22 cellular contexts compared by ENCODE assay signal in the genomic region with DNA sequence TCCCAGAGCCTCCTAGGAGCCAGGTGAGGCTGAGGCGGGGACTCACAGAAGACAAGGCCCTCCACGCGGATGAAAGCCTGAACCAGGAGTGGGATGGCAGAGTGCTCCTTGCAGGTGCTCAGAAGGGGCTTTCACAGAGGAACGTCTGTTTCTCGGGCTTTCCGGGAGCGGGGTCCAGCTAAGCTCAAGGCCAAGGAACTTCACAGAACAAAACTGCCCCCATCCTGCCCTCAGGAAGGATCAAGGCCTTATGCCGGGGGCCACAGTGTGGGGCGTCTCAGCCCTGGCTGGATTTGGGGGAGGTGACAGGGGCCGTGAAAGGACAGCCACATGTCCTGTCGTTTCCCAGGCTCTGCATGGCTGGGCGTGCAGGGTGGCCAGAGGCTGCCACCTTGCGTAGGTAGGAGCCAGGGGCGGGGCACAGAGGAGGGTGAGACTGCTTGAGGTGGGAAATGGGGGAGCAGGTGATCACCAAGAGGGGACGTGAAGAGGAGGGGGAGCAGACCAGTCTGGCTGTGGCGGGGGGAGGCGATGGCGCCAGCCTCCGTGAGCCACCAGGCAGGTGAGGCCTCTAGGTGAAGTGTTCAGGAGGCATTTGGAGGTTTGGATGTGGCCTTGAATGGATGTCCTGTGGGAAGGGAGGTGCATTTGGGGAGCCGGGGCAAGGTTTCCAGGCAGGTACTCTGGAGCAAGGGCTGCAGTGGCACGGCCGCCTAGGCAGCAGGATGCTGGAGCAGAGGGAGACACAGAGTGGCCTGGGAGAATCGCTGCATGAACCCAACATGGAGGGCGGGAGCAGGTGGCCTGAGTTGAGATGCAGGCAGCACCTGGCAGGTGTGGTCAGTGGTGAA.
DNase-seq lines count a peak whose midpoint lies in the region; ATAC-seq, FAIRE-seq and TF ChIP-seq lines count a peak whose summit lies in the region.
"Had no signal": no experiment of that assay in that cellular context is flagged by ENCODE, and none has a peak within 500 bp of the region (broad histone marks: within the 10 kb centered on the region; RNA-seq: fewer than 3 reads in every experiment).

No MANE protein-coding gene starts in this region.

- H3K4me2 ChIP-seq in HepG2 (ENCODE audit: low read depth, low read length) = no peak overlapping the region
- H3K4me2 ChIP-seq: KMS-11 had no signal

- H3K36me3 Mint-ChIP-seq in activated naive CD4-positive, alpha-beta T cell treated with anti-CD3 and anti-CD28 coated beads, Interleukin-2, amount 50 U/mL, for 24 hours = no peaks in the 10 kb centered on the region

- H4K20me1 ChIP-seq in HepG2 (ENCODE audit: insufficient read depth, low read length) = no peaks in the 10 kb centered on the region; the same call in 1 of the 2 replicates

- POLR2A ChIA-PET in HepG2 (lab: Yijun Ruan, JAX) = no interaction called here

- in situ Hi-C loops in HepG2 (cut with HindIII; ENCODE audit: extremely low pct_ligation_motif_present, low pct_unique_long_range_greater_than_20kb) = no loop called here

- peak; percentile 36; the same call in 1 of the 2 replicates for TF ChIP-seq CTCF in HepG2 (CRISPR knock-in tag; IDR thresholded peaks at IDR 0.05)
- no peak for TF ChIP-seq CTCF in ovary (IDR thresholded peaks at IDR 0.05)
- no peak for TF ChIP-seq CTCF in upper lobe of left lung (IDR thresholded peaks at IDR 0.05)

- H3K4me3 Mint-ChIP-seq in activated naive CD4-positive, alpha-beta T cell treated with anti-CD3 and anti-CD28 coated beads, Interleukin-2, amount 50 U/mL, for 24 hours = no peak overlapping the region
- H3K4me3 Mint-ChIP-seq: B cell had no signal

- no peaks in the 10 kb centered on the region for H3K4me1 Mint-ChIP-seq in activated naive CD4-positive, alpha-beta T cell treated with anti-CD3 and anti-CD28 coated beads, Interleukin-2, amount 50 U/mL, for 24 hours
- H3K4me1 Mint-ChIP-seq: B cell had no signal

- TF ChIP-seq RAD21 in HepG2 (CRISPR knock-in tag; IDR thresholded peaks at IDR 0.05) = no peak

- DNase-seq in activated naive CD4-positive, alpha-beta T cell treated with Interleukin-2 at 50 U/mL for 16 hours = no peak
- no peak for DNase-seq in HepG2 (ENCODE audit: low spot score)
- peak; percentile 11 to 31 (median 21) for DNase-seq in ovary
- DNase-seq in upper lobe of left lung = peak; percentile 15 to 63
- DNase-seq in NCI-H510A (lab: John Stamatoyannopoulos, UW) = no peak
- no peak for DNase-seq in NCI-H2227 (lab: John Stamatoyannopoulos, UW; ENCODE audit: unreplicated experiment)
- DNase-seq: COR-L47; DMS 273 treated with DMSO at 0.1 percent for 48 hours; DND-41; MV-4-11; NCI-H1417; NCI-H187 treated with DMSO at 0.1 percent for 48 hours; NCI-H446; NK-92 treated with Interleukin-12 subunit alpha and Interleukin-12 subunit beta, amount 100 ng/mL, for 24 hours; SIG-M5 had no signal

- no peak overlapping the region for H2AFZ ChIP-seq in HepG2 (ENCODE audit: low read length)

- H3K27ac ChIP-seq in HepG2 (ENCODE audit: extremely low read length, insufficient read depth, low read length) (no peak overlapping the region), ovary (no peak overlapping the region), upper lobe of left lung (no peak overlapping the region)
- H3K27ac ChIP-seq: KMS-11 had no signal

- intact Hi-C loops in HepG2 (cut with micrococcal nuclease; ENCODE audit: unreplicated experiment) (no loop called here), ovary (cut with DNase I) (no loop called here)

- H3K27me3 ChIP-seq in HepG2 (ENCODE audit: control insufficient read depth in 1 of 2, insufficient read depth in 2 of 2, low read length in 2 of 2) (peaks cover 25 to 83% of the 10 kb centered on the region in 2 experiments; a peak in 4 of 5 replicates), ovary (no peaks in the 10 kb centered on the region), upper lobe of left lung (no peaks in the 10 kb centered on the region)

- TF ChIP-seq EP300 in HepG2 (IDR thresholded peaks at IDR 0.05; ENCODE audit: low read depth in 2 of 2, low read length in 2 of 2) (no peak), HepG2 (CRISPR knock-in tag; IDR thresholded peaks at IDR 0.05; ENCODE audit: borderline replicate concordance) (no peak), ovary (IDR thresholded peaks at IDR 0.05) (no peak), upper lobe of left lung (IDR thresholded peaks at IDR 0.05) (no peak)

- H3K27me3 Mint-ChIP-seq in activated naive CD4-positive, alpha-beta T cell treated with anti-CD3 and anti-CD28 coated beads, Interleukin-2, amount 50 U/mL, for 24 hours = peaks cover 12% of the 10 kb centered on the region

- no peaks in the 10 kb centered on the region for H3K79me2 ChIP-seq in HepG2 (ENCODE audit: insufficient read depth, low read length)

- H3K9me3 ChIP-seq in HepG2 (ENCODE audit: low read length) (no peaks in the 10 kb centered on the region), ovary (no peaks in the 10 kb centered on the region), upper lobe of left lung (no peaks in the 10 kb centered on the region)

- ATAC-seq in HepG2 (no peak; the same call in none of the 3 replicates), upper lobe of left lung (ENCODE audit: low FRiP score in 2 of 2) (no peak), HG02642 (IDR thresholded peaks at IDR 0.05; ENCODE audit: poor library complexity, unreplicated experiment) (no peak)

- H3K9me3 Mint-ChIP-seq in activated naive CD4-positive, alpha-beta T cell treated with anti-CD3 and anti-CD28 coated beads, Interleukin-2, amount 50 U/mL, for 24 hours = no peaks in the 10 kb centered on the region

- 14% methylated on average over 24 of the region's 24 CpGs for WGBS in HepG2 (ENCODE audit: low lambda C conversion rate)
- WGBS in ovary, 3 donors = 85 to 88% (median 87%) methylated on average over 24 of the region's 24 CpGs
- WGBS in upper lobe of left lung, 2 donors = 91% methylated on average over 21 to 24 of the region's 24 CpGs

- peak overlapping the region; percentile 17 for H3K27ac Mint-ChIP-seq in activated naive CD4-positive, alpha-beta T cell treated with anti-CD3 and anti-CD28 coated beads, Interleukin-2, amount 50 U/mL, for 24 hours
- H3K27ac Mint-ChIP-seq: B cell had no signal

- H3K4me1 ChIP-seq in HepG2 (ENCODE audit: insufficient read depth, low read length) (no peaks in the 10 kb centered on the region), ovary (ENCODE audit: insufficient read depth) (peaks cover 24% of the 10 kb centered on the region), upper lobe of left lung (no peaks in the 10 kb centered on the region)

- TF ChIP-seq POLR2A in HepG2 (IDR thresholded peaks at IDR 0.05; ENCODE audit: insufficient read depth in 1 of 2, low read depth in 2 of 2, low read length in 2 of 2) (no peak), ovary (IDR thresholded peaks at IDR 0.05) (no peak), upper lobe of left lung (IDR thresholded peaks at IDR 0.05) (no peak)

- H3K36me3 ChIP-seq in HepG2 (replicated peaks in 1 of 2; ENCODE audit: control insufficient read depth in 1 of 2, insufficient read depth in 2 of 2, low read length in 2 of 2) (no peaks in the 10 kb centered on the region), ovary (no peaks in the 10 kb centered on the region), upper lobe of left lung (no peaks in the 10 kb centered on the region)

- no peak overlapping the region for H3K9ac ChIP-seq in HepG2 (ENCODE audit: insufficient read depth, low read depth, low read length)
- H3K9ac ChIP-seq: KMS-11 had no signal

- no peak for FAIRE-seq in HepG2 (lab: Jason Lieb, UNC)
- FAIRE-seq: G401.6, H54, RCC 7860 had no signal

- H3K4me3 ChIP-seq in HepG2 (replicated peaks in 1 of 3; ENCODE audit: insufficient read depth in 1 of 3, low read depth in 2 of 3, low read length in 3 of 3) = no peak overlapping the region
- H3K4me3 ChIP-seq in ovary = no peak overlapping the region
- no peak overlapping the region for H3K4me3 ChIP-seq in upper lobe of left lung

- CTCF ChIA-PET in HepG2 (lab: Yijun Ruan, JAX; ENCODE audit: low intra/inter-chr PET ratio, low total read pairs) = no interaction called here

- no TSS peak for BruUV-seq in HepG2 (replicated peaks; lab: Mats Ljungman, UMichigan)

TF ChIP-seq in HepG2, 621 proteins besides CTCF, POLR2A, EP300 and RAD21:
- TF ChIP-seq DMAP1 (CRISPR knock-in tag; IDR thresholded peaks at IDR 0.05) (no peak), ZNF263 (CRISPR knock-in tag; IDR thresholded peaks at IDR 0.05) (no peak), HOXA5 (CRISPR knock-in tag; IDR thresholded peaks at IDR 0.05) (no peak), ZNF577 (CRISPR knock-in tag; IDR thresholded peaks at IDR 0.05; ENCODE audit: borderline replicate concordance, low read depth) (no peak), GPN1 (CRISPR knock-in tag; IDR thresholded peaks at IDR 0.05; ENCODE audit: borderline replicate concordance) (no peak), ZSCAN21 (CRISPR knock-in tag; IDR thresholded peaks at IDR 0.05; ENCODE audit: borderline replicate concordance) (no peak), ZNF563 (CRISPR knock-in tag; IDR thresholded peaks at IDR 0.05) (no peak), ZNF143 (CRISPR knock-in tag; IDR thresholded peaks at IDR 0.05) (no peak), AGO1 (IDR thresholded peaks at IDR 0.05; ENCODE audit: low read depth, low read length, poor library complexity, severe bottlenecking) (no peak), SRY (CRISPR knock-in tag; IDR thresholded peaks at IDR 0.05) (no peak)
- TF ChIP-seq, protein P1, sequence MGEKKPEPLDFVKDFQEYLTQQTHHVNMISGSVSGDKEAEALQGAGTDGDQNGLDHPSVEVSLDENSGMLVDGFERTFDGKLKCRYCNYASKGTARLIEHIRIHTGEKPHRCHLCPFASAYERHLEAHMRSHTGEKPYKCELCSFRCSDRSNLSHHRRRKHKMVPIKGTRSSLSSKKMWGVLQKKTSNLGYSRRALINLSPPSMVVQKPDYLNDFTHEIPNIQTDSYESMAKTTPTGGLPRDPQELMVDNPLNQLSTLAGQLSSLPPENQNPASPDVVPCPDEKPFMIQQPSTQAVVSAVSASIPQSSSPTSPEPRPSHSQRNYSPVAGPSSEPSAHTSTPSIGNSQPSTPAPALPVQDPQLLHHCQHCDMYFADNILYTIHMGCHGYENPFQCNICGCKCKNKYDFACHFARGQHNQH (CRISPR knock-in tag; IDR thresholded peaks at IDR 0.05) = no peak
- TF ChIP-seq, protein P2, sequence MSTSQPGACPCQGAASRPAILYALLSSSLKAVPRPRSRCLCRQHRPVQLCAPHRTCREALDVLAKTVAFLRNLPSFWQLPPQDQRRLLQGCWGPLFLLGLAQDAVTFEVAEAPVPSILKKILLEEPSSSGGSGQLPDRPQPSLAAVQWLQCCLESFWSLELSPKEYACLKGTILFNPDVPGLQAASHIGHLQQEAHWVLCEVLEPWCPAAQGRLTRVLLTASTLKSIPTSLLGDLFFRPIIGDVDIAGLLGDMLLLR (CRISPR knock-in tag; IDR thresholded peaks at IDR 0.05) = no peak

Comparison
In these comparisons a context has a peak if more than half of its experiments do, and no peak if none do; other contexts are left out.
1. DNase-seq: peak in ovary (5 of 5) and upper lobe of left lung (2 of 2); none in activated naive CD4-positive, alpha-beta T cell treated with Interleukin-2 at 50 U/mL for 16 hours (single experiment), HepG2 (single experiment), NCI-H510A (single experiment) and NCI-H2227 (single experiment).